ENCODE assay signal across 16 cellular contexts in genomic region chr9:34087370-34087769, GRCh38. TPM values are rescaled to one million over a fixed set of nuclear protein-coding genes. Genes with fewer than 3 reads are reported as not detected.
A peak's percentile ranks its signal among the peaks of the same experiment; 100 is the strongest.
DNase-seq lines count a peak whose midpoint lies in the region; ATAC-seq and TF ChIP-seq lines count a peak whose summit lies in the region.
"Had no signal": no experiment of that assay in that cellular context is flagged by ENCODE, and none has a peak within 500 bp of the region (broad histone marks: within the 10 kb centered on the region; RNA-seq: fewer than 3 reads in every experiment).

No MANE protein-coding gene starts in this region.

- WGBS in right cardiac atrium, result 33% methylated on average over 1 of the region's 1 CpG
- 38 to 58% (median 46%) methylated on average over 1 of the region's 1 CpG for WGBS in heart left ventricle, 4 donors
- 0% methylated on average over 1 of the region's 1 CpG for WGBS in mammary epithelial cell (ENCODE audit: low coverage, missing lambda C conversion rate)

- TF ChIP-seq POLR2A in heart left ventricle (IDR thresholded peaks at IDR 0.05) (no peak), vagina (IDR thresholded peaks at IDR 0.05) (no peak)

- H3K79me2 ChIP-seq in mammary epithelial cell (ENCODE audit: insufficient read depth, low read length), result no peaks in the 10 kb centered on the region

- CTCF ChIA-PET in mammary epithelial cell (lab: Charles Lee; ENCODE audit: low non-redundant PET), result no interaction called here

- peaks cover 0 to 71% (median 61%) of the 10 kb centered on the region in 9 donors for H3K36me3 ChIP-seq in heart left ventricle
- H3K36me3 ChIP-seq in mammary epithelial cell (ENCODE audit: insufficient read depth, low read length), result peaks cover 46% of the 10 kb centered on the region
- peaks cover 87% of the 10 kb centered on the region for H3K36me3 ChIP-seq in neutrophil
- peaks cover 0 to 46% of the 10 kb centered on the region in 2 donors for H3K36me3 ChIP-seq in vagina

- H3K4me3 ChIP-seq in right cardiac atrium (ENCODE audit: low read length), result no peak overlapping the region
- no peak overlapping the region for H3K4me3 ChIP-seq in heart left ventricle
- no peak overlapping the region for H3K4me3 ChIP-seq in mammary epithelial cell (replicated peaks in 1 of 3; ENCODE audit: insufficient read depth in 1 of 3, low read depth in 2 of 3, low read length in 3 of 3)
- H3K4me3 ChIP-seq in neutrophil (ENCODE audit: low read depth in 1 of 2, low read length in 1 of 2), result no peak overlapping the region
- no peak overlapping the region for H3K4me3 ChIP-seq in vagina

- H3K27ac ChIP-seq in right cardiac atrium (ENCODE audit: low read length) (peak overlapping the region; percentile 71), heart left ventricle (peak overlapping the region in 6 of 12 donors; percentile 23 to 88 (median 73)), mammary epithelial cell (ENCODE audit: insufficient read depth, low read depth, low read length) (no peak overlapping the region), neutrophil (peak overlapping the region; percentile 17), vagina (peak overlapping the region; percentile 7)

- TSS peak; percentile 33 for BruUV-seq in mammary epithelial cell (replicated peaks; lab: Mats Ljungman, UMichigan)

- intact Hi-C loops in right cardiac atrium (cut with DNase I) (no loop called here), heart left ventricle (cut with DNase I) (loop anchor here in 1 of 10 donors (10.0 kb wide), 1 partner anchor 167 kb away; no protein-coding TSS in a partner anchor), mammary epithelial cell (cut with micrococcal nuclease) (no loop called here), vagina (cut with DNase I) (no loop called here)

- no peaks in the 10 kb centered on the region for H4K20me1 ChIP-seq in mammary epithelial cell (ENCODE audit: insufficient read depth, low read length)

- ATAC-seq in right cardiac atrium (no peak), heart left ventricle (no peak)
- ATAC-seq: activated CD4-positive, CD25-positive, alpha-beta regulatory T cell treated with anti-CD3 and anti-CD28 coated beads, Interleukin-2, amount 50 U/mL, for 24 hours; Right ventricle myocardium inferior had no signal

- no peaks in the 10 kb centered on the region for H3K27me3 ChIP-seq in right cardiac atrium (ENCODE audit: control insufficient read depth, insufficient read depth)
- no peaks in the 10 kb centered on the region for H3K27me3 ChIP-seq in heart left ventricle
- H3K27me3 ChIP-seq in mammary epithelial cell (ENCODE audit: insufficient read depth, low read length), result no peaks in the 10 kb centered on the region
- H3K27me3 ChIP-seq in neutrophil, result no peaks in the 10 kb centered on the region
- H3K27me3 ChIP-seq in vagina, result no peaks in the 10 kb centered on the region

- no peak overlapping the region for H3K9ac ChIP-seq in mammary epithelial cell (ENCODE audit: insufficient read depth, low read length)

- TF ChIP-seq CTCF in heart left ventricle (IDR thresholded peaks at IDR 0.05) (no peak), mammary epithelial cell (conservative IDR thresholded peaks at IDR 0.05 in 1 of 2, IDR thresholded peaks at IDR 0.05 in 1 of 2; ENCODE audit: extremely low read depth in 1 of 2, insufficient read depth in 1 of 2, low read depth in 1 of 2, low read length in 2 of 2) (no peak), neutrophil (IDR thresholded peaks at IDR 0.05) (no peak), vagina (IDR thresholded peaks at IDR 0.05) (no peak)

- dilution Hi-C loops in mammary epithelial cell (cut with HindIII; ENCODE audit: low sequenced_read_pairs), result no loop called here

- DNase-seq in right cardiac atrium (no peak), heart left ventricle (no peak), mammary epithelial cell (no peak), vagina (ENCODE audit: extremely low spot score in 2 of 2) (no peak), NCI-H1048 (lab: John Stamatoyannopoulos, UW) (no peak), CD1c-positive myeloid dendritic cell (ENCODE audit: extremely low spot score) (no peak)
- DNase-seq in stimulated activated CD4-positive, alpha-beta T cell treated with anti-CD3 and anti-CD28 coated beads, Interleukin-4, amount 100 ng/mL, for 1 hour, result no peak
- DNase-seq: activated CD8-positive, alpha-beta memory T cell treated with anti-CD3 and anti-CD28 coated beads, Interleukin-2, amount 50 U/mL, for 4 hours; GDM1; NCI-H1105; NCI-H2227 treated with DMSO at 0.1 percent for 48 hours; T-helper 2 cell had no signal

- H2AFZ ChIP-seq in mammary epithelial cell (ENCODE audit: low read depth, low read length), result no peak overlapping the region

- H3K4me1 ChIP-seq in right cardiac atrium (ENCODE audit: control insufficient read depth, insufficient read depth, low read length) (peaks cover 17% of the 10 kb centered on the region), heart left ventricle (peaks cover 0 to 45% (median 13%) of the 10 kb centered on the region in 12 donors), mammary epithelial cell (ENCODE audit: insufficient read depth, low read length) (no peaks in the 10 kb centered on the region), neutrophil (ENCODE audit: control insufficient read depth in 1 of 2, insufficient read depth in 1 of 2, low read depth in 1 of 2, low read length in 1 of 2) (no peaks in the 10 kb centered on the region), vagina (peaks cover 18% of the 10 kb centered on the region)
- H3K4me1 ChIP-seq: Caco-2 had no signal

- H3K4me2 ChIP-seq in mammary epithelial cell (ENCODE audit: insufficient read depth, low read depth, low read length), result no peak overlapping the region

- in situ Hi-C loops in mammary epithelial cell (cut with MboI; ENCODE audit: low sequenced_read_pairs in 2 of 2), result no loop called here

- H3K9me3 ChIP-seq in right cardiac atrium (ENCODE audit: control insufficient read depth, low read length), result no peaks in the 10 kb centered on the region
- H3K9me3 ChIP-seq in heart left ventricle, result no peaks in the 10 kb centered on the region
- no peaks in the 10 kb centered on the region for H3K9me3 ChIP-seq in mammary epithelial cell (replicated peaks; ENCODE audit: insufficient read depth, low read length)
- H3K9me3 ChIP-seq in neutrophil, result peaks cover 8% of the 10 kb centered on the region
- H3K9me3 ChIP-seq in vagina, result no peaks in the 10 kb centered on the region
- H3K9me3 ChIP-seq: Caco-2 had no signal

RNA-seq across cellular contexts. Expression of gene UBAP2, which starts 38.7 kb away (rescaled TPM):
- total RNA-seq in right cardiac atrium (10 to 100 TPM; 22.2 to 27.7 (median 26.6) TPM), heart left ventricle (10 to 100 TPM; 22.6 to 36.2 (median 30.7) TPM), mammary epithelial cell (10 to 100 TPM; 28.5 to 47.0 TPM), vagina (24.6 TPM)
- polyA plus RNA-seq in right cardiac atrium (10.2 TPM), heart left ventricle (10 to 100 TPM; 12.9 to 15.2 TPM), mammary epithelial cell (20.7 TPM)
- polyA minus RNA-seq in mammary epithelial cell, result 51.9 TPM

RNA-seq across cellular contexts. Expression of gene DCAF12, which starts 39.1 kb away (rescaled TPM):
- total RNA-seq in right cardiac atrium, result 10 to 100 TPM; 12.0 to 17.1 (median 15.5) TPM
- 8.3 TPM for polyA plus RNA-seq in right cardiac atrium
- total RNA-seq in heart left ventricle, result 10 to 100 TPM; 14.2 to 29.4 (median 16.7) TPM
- polyA plus RNA-seq in heart left ventricle, result 10 to 100 TPM in 1 of 2 donors, 1 to 10 TPM in 1; 5.6 to 17.8 TPM
- total RNA-seq in mammary epithelial cell, result 10 to 100 TPM; 30.6 to 31.7 TPM
- 38.5 TPM for polyA plus RNA-seq in mammary epithelial cell
- 91.8 TPM for polyA minus RNA-seq in mammary epithelial cell
- 31.2 TPM for total RNA-seq in vagina
